In the genomic region with DNA sequence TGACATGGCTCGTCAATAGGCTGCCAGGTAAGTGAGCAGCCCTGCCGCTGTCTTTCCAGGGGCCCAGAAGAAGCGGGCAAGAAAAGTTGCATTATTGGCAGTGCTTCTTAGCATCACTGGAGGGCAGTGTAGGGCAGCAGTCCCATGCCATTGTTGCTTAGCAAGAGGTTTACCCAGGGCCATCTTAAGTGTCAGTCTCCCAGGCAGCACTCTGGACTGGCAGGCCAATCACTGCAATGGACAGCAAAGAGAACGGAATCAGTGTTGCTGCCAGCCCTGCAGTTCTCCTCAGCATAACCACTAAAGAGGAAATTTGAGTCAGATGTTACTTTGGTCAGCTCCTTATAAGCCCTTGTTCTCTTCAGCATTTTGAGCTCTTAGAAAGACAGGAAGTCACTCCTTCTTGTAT, we compare ENCODE assay signal across 8 cellular contexts.
DNase-seq lines count a peak whose midpoint lies in the region; ATAC-seq and TF ChIP-seq lines count a peak whose summit lies in the region.

No MANE protein-coding gene starts in this region.

- no peaks in the 10 kb centered on the region for H3K27me3 Mint-ChIP-seq in nephron (ENCODE audit: low read depth)

- CTCF ChIA-PET in GM10248 (lab: Yijun Ruan, JAX), result interaction anchor here (1.2 to 13.7 kb wide), 9 partner anchors 8 to 171 kb away, joined by 3 to 118 read pairs (median 8); partner anchors contain the start of gene GRK2
- CTCF ChIA-PET in RWPE1 (lab: Yijun Ruan, JAX), result no interaction called here

- no peak overlapping the region for H3K4me3 Mint-ChIP-seq in nephron

- no peak for ATAC-seq in HG02759 (IDR thresholded peaks at IDR 0.05; ENCODE audit: unreplicated experiment)

- TF ChIP-seq CTCF in GM10248 (IDR thresholded peaks at IDR 0.05; ENCODE audit: control extremely low read depth, extremely low read depth, low read depth, missing control alignments) (peak; percentile 23), RWPE1 (conservative IDR thresholded peaks at IDR 0.05; ENCODE audit: low read depth) (no peak; the same call in 1 of the 2 replicates), nephron (IDR thresholded peaks at IDR 0.05; ENCODE audit: unreplicated experiment in 3 of 3) (peak in 2 of 3 experiments; percentile 12 to 21)

- H3K27ac Mint-ChIP-seq in nephron, result peak overlapping the region in 1 of 3 experiments; percentile 91

- POLR2A ChIA-PET in GM10248 (lab: Yijun Ruan, JAX) (interaction anchor here (0.6 kb wide), 1 partner anchor 28 kb away, joined by 11 read pairs; no protein-coding TSS in a partner anchor), RWPE1 (lab: Yijun Ruan, JAX; ENCODE audit: low non-redundant PET) (no interaction called here)

- H3K4me1 Mint-ChIP-seq in nephron, result no peaks in the 10 kb centered on the region

- H3K9me3 Mint-ChIP-seq in nephron, result no peaks in the 10 kb centered on the region

- TF ChIP-seq POLR2A in erythroblast (IDR thresholded peaks at IDR 0.05; ENCODE audit: low read length), result no peak

- peaks cover 92% of the 10 kb centered on the region for H3K36me3 Mint-ChIP-seq in nephron (ENCODE audit: low read depth)

- DNase-seq in 8988T (peak; percentile 58), GM10248 (ENCODE audit: extremely low spot score) (no peak), RWPE1 (ENCODE audit: low spot score) (no peak), erythroblast (lab: John Stamatoyannopoulos, UW) (peak; percentile 66 to 76), NCI-H345 treated with DMSO at 0.1 percent for 48 hours (lab: John Stamatoyannopoulos, UW; ENCODE audit: unreplicated experiment) (no peak), LoVo (ENCODE audit: low spot score) (no peak)

- peak overlapping the region; percentile 40; the same call in 1 of the 2 replicates for H3K27ac ChIP-seq in RWPE1

Comparison
In these comparisons a context has a peak if more than half of its experiments do, and no peak if none do; other contexts are left out.
1. DNase-seq: peak in 8988T (single experiment) and erythroblast (2 of 2); none in GM10248 (single experiment), RWPE1 (single experiment), NCI-H345 treated with DMSO at 0.1 percent for 48 hours (single experiment) and LoVo (single experiment).